8 cellular contexts compared by ENCODE assay signal in genomic region chr17:42720996-42721583, GRCh38. TPM values are rescaled to one million over a fixed set of nuclear protein-coding genes. Genes with fewer than 3 reads are reported as not detected.
DNase-seq lines count a peak whose midpoint lies in the region; TF ChIP-seq lines count a peak whose summit lies in the region.

No MANE protein-coding gene starts in this region.

- no peak overlapping the region for H2AFZ ChIP-seq in SK-N-SH (ENCODE audit: low read depth)

- no peaks in the 10 kb centered on the region for H3K4me1 ChIP-seq in SK-N-SH (ENCODE audit: control insufficient read depth in 1 of 2, insufficient read depth in 2 of 2, low read depth in 1 of 2, low read length in 1 of 2)
- no peaks in the 10 kb centered on the region for H3K4me1 ChIP-seq in endodermal cell (ENCODE audit: control insufficient read depth, insufficient read depth, low read length)

- no peak overlapping the region for H3K9ac ChIP-seq in SK-N-SH
- no peak overlapping the region for H3K9ac ChIP-seq in endodermal cell (ENCODE audit: extremely low read depth, low read length, poor library complexity, severe bottlenecking)

- no peaks in the 10 kb centered on the region for H3K27me3 ChIP-seq in SK-N-SH (ENCODE audit: insufficient read depth)
- no peaks in the 10 kb centered on the region for H3K27me3 ChIP-seq in endodermal cell (ENCODE audit: control insufficient read depth, insufficient read depth, low read length, poor library complexity, severe bottlenecking)
- H3K27me3 ChIP-seq in MG63: no peaks in the 10 kb centered on the region

- H3K4me3 ChIP-seq in SK-N-SH (ENCODE audit: low read depth in 2 of 2, low read length in 1 of 2) (no peak overlapping the region; a peak in 1 of 4 replicates), endodermal cell (ENCODE audit: low read length) (no peak overlapping the region), MG63 (no peak overlapping the region)

- CTCF ChIA-PET in SK-N-SH (lab: Yijun Ruan, JAX): interaction anchor here (0.7 to 6.2 kb wide), 6 partner anchors 14 to 143 kb away, joined by 3 to 53 read pairs (median 4); partner anchors contain the start of gene RAMP2

- H3F3A ChIP-seq in SK-N-SH (replicated peaks; ENCODE audit: insufficient read depth): peaks cover 7% of the 10 kb centered on the region

- H3K79me2 ChIP-seq in SK-N-SH (ENCODE audit: insufficient read depth): no peaks in the 10 kb centered on the region

- H3K9me3 ChIP-seq in SK-N-SH: no peaks in the 10 kb centered on the region
- no peaks in the 10 kb centered on the region for H3K9me3 ChIP-seq in endodermal cell (ENCODE audit: control insufficient read depth, low read length)
- H3K9me3 ChIP-seq in MG63: no peaks in the 10 kb centered on the region

- peaks cover 44% of the 10 kb centered on the region for H3K36me3 Mint-ChIP-seq in endodermal cell (ENCODE audit: low read depth)
- peaks cover 46% of the 10 kb centered on the region for H3K36me3 Mint-ChIP-seq in T-helper 2 cell treated with Interferon-gamma antibody and Interleukin-4, amounts not matched to agents 5 μg/mL and 100 μg/mL, for 36 hours (ENCODE audit: low read depth)

- H3K27me3 Mint-ChIP-seq in endodermal cell (ENCODE audit: insufficient read depth): no peaks in the 10 kb centered on the region
- no peaks in the 10 kb centered on the region for H3K27me3 Mint-ChIP-seq in T-helper 2 cell treated with Interferon-gamma antibody and Interleukin-4, amounts not matched to agents 5 μg/mL and 100 μg/mL, for 36 hours (ENCODE audit: low read depth)

- in situ Hi-C loops in ACHN (cut with HindIII; ENCODE audit: low pct_ligation_motif_present, low pct_unique_long_range_greater_than_20kb, low sequenced_read_pairs): no loop called here

- TF ChIP-seq CTCF in SK-N-SH (IDR thresholded peaks at IDR 0.05) (peak; percentile 81), endodermal cell (conservative IDR thresholded peaks at IDR 0.05) (peak; percentile 85)

- H3K27ac ChIP-seq in SK-N-SH (ENCODE audit: low read depth in 2 of 2, low read length in 1 of 2) (no peak overlapping the region), endodermal cell (ENCODE audit: low read depth, low read length) (no peak overlapping the region)

- H3K36me3 ChIP-seq in SK-N-SH (replicated peaks in 1 of 2; ENCODE audit: control insufficient read depth in 1 of 2, insufficient read depth in 2 of 2, low read length in 1 of 2) (peaks cover 50 to 56% of the 10 kb centered on the region in 2 experiments), endodermal cell (ENCODE audit: control insufficient read depth, insufficient read depth, low read length) (peaks cover 33% of the 10 kb centered on the region), MG63 (peaks cover 59% of the 10 kb centered on the region)

- H3K4me1 Mint-ChIP-seq in endodermal cell: no peaks in the 10 kb centered on the region
- H3K4me1 Mint-ChIP-seq in T-helper 2 cell treated with Interferon-gamma antibody and Interleukin-4, amounts not matched to agents 5 μg/mL and 100 μg/mL, for 36 hours (ENCODE audit: low read depth): no peaks in the 10 kb centered on the region

- no peak overlapping the region for H3K27ac Mint-ChIP-seq in endodermal cell
- H3K27ac Mint-ChIP-seq in T-helper 2 cell treated with Interferon-gamma antibody and Interleukin-4, amounts not matched to agents 5 μg/mL and 100 μg/mL, for 36 hours: no peak overlapping the region

- no peaks in the 10 kb centered on the region for H3K9me3 Mint-ChIP-seq in endodermal cell
- H3K9me3 Mint-ChIP-seq in T-helper 2 cell treated with Interferon-gamma antibody and Interleukin-4, amounts not matched to agents 5 μg/mL and 100 μg/mL, for 36 hours: no peaks in the 10 kb centered on the region

- 6% methylated on average over 2 of the region's 2 CpGs for WGBS in SK-N-SH (ENCODE audit: low lambda C conversion rate)
- WGBS in endodermal cell (ENCODE audit: insufficient coverage in 1 of 2, insufficient read length in 1 of 2), 2 experiments: 0 to 54% methylated on average over 1 to 2 of the region's 2 CpGs

- H3K4me2 ChIP-seq in SK-N-SH: no peak overlapping the region

- H3K4me3 Mint-ChIP-seq in endodermal cell: no peak overlapping the region
- H3K4me3 Mint-ChIP-seq in T-helper 2 cell treated with Interferon-gamma antibody and Interleukin-4, amounts not matched to agents 5 μg/mL and 100 μg/mL, for 36 hours: no peak overlapping the region

- no peaks in the 10 kb centered on the region for H3K9me2 ChIP-seq in SK-N-SH

- peak; percentile 83 for TF ChIP-seq RAD21 in SK-N-SH (IDR thresholded peaks at IDR 0.05; ENCODE audit: low read length)

- no peak for TF ChIP-seq EP300 in SK-N-SH (IDR thresholded peaks at IDR 0.05; ENCODE audit: borderline replicate concordance in 1 of 2, low read depth in 1 of 2, low read length in 1 of 2)

- H4K20me1 ChIP-seq in SK-N-SH (ENCODE audit: insufficient read depth): no peaks in the 10 kb centered on the region

- DNase-seq in ACHN: peak; percentile 79
- peak; percentile 17 for DNase-seq in GF-D8 (lab: John Stamatoyannopoulos, UW)
- DNase-seq in NCI-H1417 treated with DMSO at 0.1 percent for 48 hours (lab: John Stamatoyannopoulos, UW): peak; percentile 1
- DNase-seq in SK-N-SH: peak; percentile 75
- DNase-seq in endodermal cell: no peak
- DNase-seq in midbrain (lab: John Stamatoyannopoulos, UW): peak; percentile 78
- no peak for DNase-seq in T-helper 2 cell treated with Interferon-gamma antibody and Interleukin-4, amounts not matched to agents 5 μg/mL and 100 μg/mL, for 36 hours (ENCODE audit: low spot score)
- DNase-seq in MG63: no peak

- POLR2A ChIA-PET in SK-N-SH (lab: Yijun Ruan, JAX): no interaction called here

TF ChIP-seq in SK-N-SH, 30 proteins besides CTCF, POLR2A, EP300 and RAD21:
- TF ChIP-seq SMC3 (IDR thresholded peaks at IDR 0.05; ENCODE audit: low read depth, low read length): peak; percentile 64
- no peak for TF ChIP-seq TAF1 (IDR thresholded peaks at IDR 0.05; ENCODE audit: borderline replicate concordance, low read depth, low read length)

RNA-seq across cellular contexts. Expression of gene EZH1, which starts 23.8 kb away (rescaled TPM):
- polyA plus RNA-seq in SK-N-SH (2012; rRNA removed): 28.6 and 42.9 TPM in 2 replicates
- polyA plus RNA-seq in SK-N-SH (2012; cell fraction: cytosol; rRNA removed): 13.3 and 14.4 TPM in 2 replicates
- polyA plus RNA-seq in SK-N-SH (2012; cell fraction: nucleus; rRNA removed): 129 and 190 TPM in 2 replicates
- total RNA-seq in endodermal cell: 10 to 100 TPM; 26.0 to 27.2 TPM
- 30.2 TPM for polyA plus RNA-seq in endodermal cell (2013, experiment 1 of 2)
- 25.5 TPM for polyA plus RNA-seq in endodermal cell (2013, experiment 2 of 2)
- total RNA-seq in MG63 (2014; rRNA removed; shearing (Covaris generic); ENCODE audit: low replicate concordance): 8.4 and 20.0 TPM in 2 replicates

RNA-seq across cellular contexts. Expression of gene CNTNAP1, which starts 38.8 kb away (rescaled TPM):
- 74.3 and 92.7 TPM in 2 replicates for polyA plus RNA-seq in SK-N-SH (2012; rRNA removed)
- 31.9 and 45.9 TPM in 2 replicates for polyA plus RNA-seq in SK-N-SH (2012; cell fraction: cytosol; rRNA removed)
- polyA plus RNA-seq in SK-N-SH (2012; cell fraction: nucleus; rRNA removed): 213 and 214 TPM in 2 replicates
- 10 to 100 TPM in 1 of 2 donors, 1 to 10 TPM in 1; 9.9 to 18.9 TPM for total RNA-seq in endodermal cell
- 16.0 TPM for polyA plus RNA-seq in endodermal cell (2013, experiment 1 of 2)
- polyA plus RNA-seq in endodermal cell (2013, experiment 2 of 2): 17.5 TPM
- total RNA-seq in MG63 (2014; rRNA removed; shearing (Covaris generic); ENCODE audit: low replicate concordance): 9.2 and 9.3 TPM in 2 replicates

RNA-seq across cellular contexts. Expression of gene CCR10, which starts 39.4 kb away (rescaled TPM):
- 2.2 and 3.1 TPM in 2 replicates for polyA plus RNA-seq in SK-N-SH (2012; rRNA removed)
- polyA plus RNA-seq in SK-N-SH (2012; cell fraction: cytosol; rRNA removed): 1.2 and 1.7 TPM in 2 replicates
- polyA plus RNA-seq in SK-N-SH (2012; cell fraction: nucleus; rRNA removed): 11.5 and 25.8 TPM in 2 replicates
- total RNA-seq in endodermal cell: 1 to 10 TPM in 1 of 2 donors, under 1 TPM in 1; 0.70 to 1.7 TPM
- polyA plus RNA-seq in endodermal cell (2013, experiment 1 of 2): 1.2 TPM
- 0.62 TPM for polyA plus RNA-seq in endodermal cell (2013, experiment 2 of 2)
- total RNA-seq in MG63 (2014; rRNA removed; shearing (Covaris generic); ENCODE audit: low replicate concordance): 5.7 TPM in 1 of 2 replicates, not detected in the other

RNA-seq across cellular contexts. Expression of gene RAMP2, which starts 39.9 kb away (rescaled TPM):
- 2.5 and 3.0 TPM in 2 replicates for polyA plus RNA-seq in SK-N-SH (2012; rRNA removed)
- polyA plus RNA-seq in SK-N-SH (2012; cell fraction: cytosol; rRNA removed): 2.3 and 2.9 TPM in 2 replicates
- polyA plus RNA-seq in SK-N-SH (2012; cell fraction: nucleus; rRNA removed): 0.52 and 0.61 TPM in 2 replicates
- 1 to 10 TPM; 4.9 to 5.1 TPM for total RNA-seq in endodermal cell
- 11.1 TPM for polyA plus RNA-seq in endodermal cell (2013, experiment 1 of 2)
- polyA plus RNA-seq in endodermal cell (2013, experiment 2 of 2): 7.9 TPM
- not detected in 2 replicates for total RNA-seq in MG63 (2014; rRNA removed; shearing (Covaris generic); ENCODE audit: low replicate concordance)

RNA-seq across cellular contexts. Expression of gene PLEKHH3, which starts 44.3 kb away (rescaled TPM):
- polyA plus RNA-seq in SK-N-SH (2012; rRNA removed): 9.8 and 12.8 TPM in 2 replicates
- 5.9 and 8.6 TPM in 2 replicates for polyA plus RNA-seq in SK-N-SH (2012; cell fraction: cytosol; rRNA removed)
- 22.9 and 29.8 TPM in 2 replicates for polyA plus RNA-seq in SK-N-SH (2012; cell fraction: nucleus; rRNA removed)
- 10 to 100 TPM; 13.7 to 24.3 TPM for total RNA-seq in endodermal cell
- polyA plus RNA-seq in endodermal cell (2013, experiment 1 of 2): 19.2 TPM
- 15.1 TPM for polyA plus RNA-seq in endodermal cell (2013, experiment 2 of 2)
- 16.5 and 54.1 TPM in 2 replicates for total RNA-seq in MG63 (2014; rRNA removed; shearing (Covaris generic); ENCODE audit: low replicate concordance)

Comparison
In these comparisons a context has a peak if more than half of its experiments do, and no peak if none do; other contexts are left out.
1. DNase-seq: peak in ACHN (single experiment), GF-D8 (single experiment), NCI-H1417 treated with DMSO at 0.1 percent for 48 hours (single experiment), SK-N-SH (single experiment) and midbrain (single experiment); none in endodermal cell (single experiment), T-helper 2 cell treated with Interferon-gamma antibody and Interleukin-4, amounts not matched to agents 5 μg/mL and 100 μg/mL, for 36 hours (single experiment) and MG63 (single experiment).